Comparison of ENCODE assay signal across 19 cellular contexts in genomic region chr5:34055671-34056070, GRCh38.
"Had no signal": no experiment of that assay in that cellular context is flagged by ENCODE, and none has a peak within 500 bp of the region (broad histone marks: within the 10 kb centered on the region; RNA-seq: fewer than 3 reads in every experiment).

No MANE protein-coding gene starts in this region.

- H3K27me3 Mint-ChIP-seq: naive thymus-derived CD4-positive, alpha-beta T cell had no signal

- H3K9me3 ChIP-seq: esophagus muscularis mucosa, gastroesophageal sphincter, heart right ventricle, left lung, lower lobe of right lung, mucosa of descending colon had no signal

- H3K9me3 Mint-ChIP-seq: mesothelial cell of epicardium; naive thymus-derived CD4-positive, alpha-beta T cell had no signal

- DNase-seq: dermis blood vessel endothelial cell; dorsolateral prefrontal cortex; effector CD4-positive, alpha-beta T cell; effector memory CD4-positive, alpha-beta T cell; foreskin keratinocyte; head of caudate nucleus; heart right ventricle; hippocampal formation; left cardiac atrium; left lung; left ventricle myocardium superior; lower lobe of right lung; mesenchymal stem cell; mucosa of descending colon; naive thymus-derived CD4-positive, alpha-beta T cell had no signal

- H3K4me3 Mint-ChIP-seq: mesothelial cell of epicardium; naive thymus-derived CD4-positive, alpha-beta T cell had no signal

- H3K4me1 ChIP-seq: left lung, lower lobe of right lung had no signal

- ATAC-seq: foreskin keratinocyte; gastroesophageal sphincter; heart right ventricle; left cardiac atrium; left lung; left ventricle myocardium superior; lower lobe of right lung; mucosa of descending colon; naive thymus-derived CD4-positive, alpha-beta T cell had no signal

- H3K27ac ChIP-seq: coronary artery, dorsolateral prefrontal cortex, esophagus muscularis mucosa, foreskin keratinocyte, gastroesophageal sphincter, heart right ventricle, left lung, lower lobe of right lung had no signal

- H3K27ac Mint-ChIP-seq: mesothelial cell of epicardium; naive thymus-derived CD4-positive, alpha-beta T cell had no signal

- H3K27me3 ChIP-seq: dorsolateral prefrontal cortex, esophagus muscularis mucosa, foreskin keratinocyte, gastroesophageal sphincter, heart right ventricle, left lung had no signal

- H3K36me3 ChIP-seq: left lung, lower lobe of right lung had no signal

- H3K4me3 ChIP-seq: coronary artery, dorsolateral prefrontal cortex, esophagus muscularis mucosa, gastroesophageal sphincter, heart right ventricle, left lung, lower lobe of right lung, mucosa of descending colon had no signal

- H3K4me1 Mint-ChIP-seq: mesothelial cell of epicardium; naive thymus-derived CD4-positive, alpha-beta T cell had no signal
